In genomic region chr20:44370639-44371218, GRCh38 we compare ENCODE assay signal across 1 cellular context.
TF ChIP-seq lines count a peak whose summit lies in the region.

No MANE protein-coding gene starts in this region.

TF ChIP-seq in HepG2, 621 proteins besides CTCF, POLR2A, EP300 and RAD21 (continued from another document and continues in another):
- TF ChIP-seq AGO2 (optimal IDR thresholded peaks at IDR 0.05; ENCODE audit: low read depth, low read length) (peak; percentile 55), IKZF4 (CRISPR knock-in tag; IDR thresholded peaks at IDR 0.05; ENCODE audit: borderline replicate concordance, low read depth, not compliant biosample characterization) (peak; percentile 55), PTBP1 (IDR thresholded peaks at IDR 0.05; ENCODE audit: low read depth, low read length, poor library complexity, severe bottlenecking) (peak; percentile 59), ZNF367 (CRISPR knock-in tag; IDR thresholded peaks at IDR 0.05; ENCODE audit: borderline replicate concordance) (no peak), PCBP2 (optimal IDR thresholded peaks at IDR 0.05; ENCODE audit: low read depth, low read length, poor library complexity, severe bottlenecking) (no peak), MLXIP (CRISPR knock-in tag; IDR thresholded peaks at IDR 0.05; ENCODE audit: borderline replicate concordance) (no peak), SP4 (CRISPR knock-in tag; IDR thresholded peaks at IDR 0.05) (peak; percentile 67; the same call in 1 of the 2 replicates), ZNF567 (CRISPR knock-in tag; IDR thresholded peaks at IDR 0.05; ENCODE audit: borderline replicate concordance) (peak; percentile 63; the same call in 1 of the 2 replicates), ZKSCAN8 (CRISPR knock-in tag; IDR thresholded peaks at IDR 0.05; ENCODE audit: borderline replicate concordance) (peak; percentile 99), ZNF761 (CRISPR knock-in tag; conservative IDR thresholded peaks at IDR 0.05) (peak; percentile 90; the same call in 1 of the 2 replicates), TAF1 (CRISPR knock-in tag; IDR thresholded peaks at IDR 0.05) (no peak), ZNF589 (CRISPR knock-in tag; conservative IDR thresholded peaks at IDR 0.05) (no peak), ZNF616 (CRISPR knock-in tag; IDR thresholded peaks at IDR 0.05; ENCODE audit: low read depth) (no peak), ZNF331 (CRISPR knock-in tag; IDR thresholded peaks at IDR 0.05) (peak; percentile 97), ZNF550 (CRISPR knock-in tag; IDR thresholded peaks at IDR 0.05; ENCODE audit: borderline replicate concordance) (no peak), KDM2A (CRISPR knock-in tag; IDR thresholded peaks at IDR 0.05; ENCODE audit: borderline replicate concordance, low read depth) (peak; percentile 92), DNMT1 (CRISPR knock-in tag; IDR thresholded peaks at IDR 0.05) (no peak; the same call in 1 of the 2 replicates), FLYWCH1 (CRISPR knock-in tag; IDR thresholded peaks at IDR 0.05) (no peak), ZFP62 (CRISPR knock-in tag; IDR thresholded peaks at IDR 0.05) (no peak), ZNF512 (CRISPR knock-in tag; IDR thresholded peaks at IDR 0.05) (no peak), FOXK1 (CRISPR knock-in tag; IDR thresholded peaks at IDR 0.05; ENCODE audit: borderline replicate concordance, low read depth) (peak; percentile 68; the same call in 1 of the 2 replicates), HCFC1 (IDR thresholded peaks at IDR 0.05; ENCODE audit: low read depth, low read length) (0 out of 2 replicates have a peak, but pooled peaks have one; percentile 16), ZFP36L1 (CRISPR knock-in tag; IDR thresholded peaks at IDR 0.05) (no peak), ZSCAN12 (CRISPR knock-in tag; IDR thresholded peaks at IDR 0.05) (no peak), ZNF574 (CRISPR knock-in tag; IDR thresholded peaks at IDR 0.05) (peak; percentile 84), ZNF777 (CRISPR knock-in tag; IDR thresholded peaks at IDR 0.05) (no peak; the same call in 1 of the 2 replicates), MIXL1 (CRISPR knock-in tag; IDR thresholded peaks at IDR 0.05) (peak; percentile 66; the same call in 1 of the 2 replicates), ZNF362 (CRISPR knock-in tag; IDR thresholded peaks at IDR 0.05; ENCODE audit: borderline replicate concordance) (no peak)
- TF ChIP-seq, protein P1, sequence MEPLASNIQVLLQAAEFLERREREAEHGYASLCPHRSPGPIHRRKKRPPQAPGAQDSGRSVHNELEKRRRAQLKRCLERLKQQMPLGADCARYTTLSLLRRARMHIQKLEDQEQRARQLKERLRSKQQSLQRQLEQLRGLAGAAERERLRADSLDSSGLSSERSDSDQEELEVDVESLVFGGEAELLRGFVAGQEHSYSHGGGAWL (CRISPR knock-in tag; IDR thresholded peaks at IDR 0.05): peak; percentile 76
- TF ChIP-seq, protein P2, sequence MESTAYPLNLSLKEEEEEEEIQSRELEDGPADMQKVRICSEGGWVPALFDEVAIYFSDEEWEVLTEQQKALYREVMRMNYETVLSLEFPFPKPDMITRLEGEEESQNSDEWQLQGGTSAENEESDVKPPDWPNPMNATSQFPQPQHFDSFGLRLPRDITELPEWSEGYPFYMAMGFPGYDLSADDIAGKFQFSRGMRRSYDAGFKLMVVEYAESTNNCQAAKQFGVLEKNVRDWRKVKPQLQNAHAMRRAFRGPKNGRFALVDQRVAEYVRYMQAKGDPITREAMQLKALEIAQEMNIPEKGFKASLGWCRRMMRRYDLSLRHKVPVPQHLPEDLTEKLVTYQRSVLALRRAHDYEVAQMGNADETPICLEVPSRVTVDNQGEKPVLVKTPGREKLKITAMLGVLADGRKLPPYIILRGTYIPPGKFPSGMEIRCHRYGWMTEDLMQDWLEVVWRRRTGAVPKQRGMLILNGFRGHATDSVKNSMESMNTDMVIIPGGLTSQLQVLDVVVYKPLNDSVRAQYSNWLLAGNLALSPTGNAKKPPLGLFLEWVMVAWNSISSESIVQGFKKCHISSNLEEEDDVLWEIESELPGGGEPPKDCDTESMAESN (CRISPR knock-in tag; conservative IDR thresholded peaks at IDR 0.05): peak; percentile 42; the same call in 1 of the 2 replicates
- TF ChIP-seq, protein P3, sequence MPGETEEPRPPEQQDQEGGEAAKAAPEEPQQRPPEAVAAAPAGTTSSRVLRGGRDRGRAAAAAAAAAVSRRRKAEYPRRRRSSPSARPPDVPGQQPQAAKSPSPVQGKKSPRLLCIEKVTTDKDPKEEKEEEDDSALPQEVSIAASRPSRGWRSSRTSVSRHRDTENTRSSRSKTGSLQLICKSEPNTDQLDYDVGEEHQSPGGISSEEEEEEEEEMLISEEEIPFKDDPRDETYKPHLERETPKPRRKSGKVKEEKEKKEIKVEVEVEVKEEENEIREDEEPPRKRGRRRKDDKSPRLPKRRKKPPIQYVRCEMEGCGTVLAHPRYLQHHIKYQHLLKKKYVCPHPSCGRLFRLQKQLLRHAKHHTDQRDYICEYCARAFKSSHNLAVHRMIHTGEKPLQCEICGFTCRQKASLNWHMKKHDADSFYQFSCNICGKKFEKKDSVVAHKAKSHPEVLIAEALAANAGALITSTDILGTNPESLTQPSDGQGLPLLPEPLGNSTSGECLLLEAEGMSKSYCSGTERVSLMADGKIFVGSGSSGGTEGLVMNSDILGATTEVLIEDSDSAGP (CRISPR knock-in tag; IDR thresholded peaks at IDR 0.05; ENCODE audit: borderline replicate concordance): peak; percentile 85
- TF ChIP-seq, protein P4, sequence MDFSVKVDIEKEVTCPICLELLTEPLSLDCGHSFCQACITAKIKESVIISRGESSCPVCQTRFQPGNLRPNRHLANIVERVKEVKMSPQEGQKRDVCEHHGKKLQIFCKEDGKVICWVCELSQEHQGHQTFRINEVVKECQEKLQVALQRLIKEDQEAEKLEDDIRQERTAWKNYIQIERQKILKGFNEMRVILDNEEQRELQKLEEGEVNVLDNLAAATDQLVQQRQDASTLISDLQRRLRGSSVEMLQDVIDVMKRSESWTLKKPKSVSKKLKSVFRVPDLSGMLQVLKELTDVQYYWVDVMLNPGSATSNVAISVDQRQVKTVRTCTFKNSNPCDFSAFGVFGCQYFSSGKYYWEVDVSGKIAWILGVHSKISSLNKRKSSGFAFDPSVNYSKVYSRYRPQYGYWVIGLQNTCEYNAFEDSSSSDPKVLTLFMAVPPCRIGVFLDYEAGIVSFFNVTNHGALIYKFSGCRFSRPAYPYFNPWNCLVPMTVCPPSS (IDR thresholded peaks at IDR 0.05): no peak
- TF ChIP-seq, protein P5, sequence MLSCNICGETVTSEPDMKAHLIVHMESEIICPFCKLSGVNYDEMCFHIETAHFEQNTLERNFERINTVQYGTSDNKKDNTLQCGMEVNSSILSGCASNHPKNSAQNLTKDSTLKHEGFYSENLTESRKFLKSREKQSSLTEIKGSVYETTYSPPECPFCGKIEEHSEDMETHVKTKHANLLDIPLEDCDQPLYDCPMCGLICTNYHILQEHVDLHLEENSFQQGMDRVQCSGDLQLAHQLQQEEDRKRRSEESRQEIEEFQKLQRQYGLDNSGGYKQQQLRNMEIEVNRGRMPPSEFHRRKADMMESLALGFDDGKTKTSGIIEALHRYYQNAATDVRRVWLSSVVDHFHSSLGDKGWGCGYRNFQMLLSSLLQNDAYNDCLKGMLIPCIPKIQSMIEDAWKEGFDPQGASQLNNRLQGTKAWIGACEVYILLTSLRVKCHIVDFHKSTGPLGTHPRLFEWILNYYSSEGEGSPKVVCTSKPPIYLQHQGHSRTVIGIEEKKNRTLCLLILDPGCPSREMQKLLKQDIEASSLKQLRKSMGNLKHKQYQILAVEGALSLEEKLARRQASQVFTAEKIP (CRISPR knock-in tag; IDR thresholded peaks at IDR 0.05; ENCODE audit: borderline replicate concordance): no peak
- TF ChIP-seq, protein P6, sequence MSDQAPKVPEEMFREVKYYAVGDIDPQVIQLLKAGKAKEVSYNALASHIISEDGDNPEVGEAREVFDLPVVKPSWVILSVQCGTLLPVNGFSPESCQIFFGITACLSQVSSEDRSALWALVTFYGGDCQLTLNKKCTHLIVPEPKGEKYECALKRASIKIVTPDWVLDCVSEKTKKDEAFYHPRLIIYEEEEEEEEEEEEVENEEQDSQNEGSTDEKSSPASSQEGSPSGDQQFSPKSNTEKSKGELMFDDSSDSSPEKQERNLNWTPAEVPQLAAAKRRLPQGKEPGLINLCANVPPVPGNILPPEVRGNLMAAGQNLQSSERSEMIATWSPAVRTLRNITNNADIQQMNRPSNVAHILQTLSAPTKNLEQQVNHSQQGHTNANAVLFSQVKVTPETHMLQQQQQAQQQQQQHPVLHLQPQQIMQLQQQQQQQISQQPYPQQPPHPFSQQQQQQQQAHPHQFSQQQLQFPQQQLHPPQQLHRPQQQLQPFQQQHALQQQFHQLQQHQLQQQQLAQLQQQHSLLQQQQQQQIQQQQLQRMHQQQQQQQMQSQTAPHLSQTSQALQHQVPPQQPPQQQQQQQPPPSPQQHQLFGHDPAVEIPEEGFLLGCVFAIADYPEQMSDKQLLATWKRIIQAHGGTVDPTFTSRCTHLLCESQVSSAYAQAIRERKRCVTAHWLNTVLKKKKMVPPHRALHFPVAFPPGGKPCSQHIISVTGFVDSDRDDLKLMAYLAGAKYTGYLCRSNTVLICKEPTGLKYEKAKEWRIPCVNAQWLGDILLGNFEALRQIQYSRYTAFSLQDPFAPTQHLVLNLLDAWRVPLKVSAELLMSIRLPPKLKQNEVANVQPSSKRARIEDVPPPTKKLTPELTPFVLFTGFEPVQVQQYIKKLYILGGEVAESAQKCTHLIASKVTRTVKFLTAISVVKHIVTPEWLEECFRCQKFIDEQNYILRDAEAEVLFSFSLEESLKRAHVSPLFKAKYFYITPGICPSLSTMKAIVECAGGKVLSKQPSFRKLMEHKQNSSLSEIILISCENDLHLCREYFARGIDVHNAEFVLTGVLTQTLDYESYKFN (CRISPR knock-in tag; conservative IDR thresholded peaks at IDR 0.05): peak; percentile 70
- TF ChIP-seq, protein P7, sequence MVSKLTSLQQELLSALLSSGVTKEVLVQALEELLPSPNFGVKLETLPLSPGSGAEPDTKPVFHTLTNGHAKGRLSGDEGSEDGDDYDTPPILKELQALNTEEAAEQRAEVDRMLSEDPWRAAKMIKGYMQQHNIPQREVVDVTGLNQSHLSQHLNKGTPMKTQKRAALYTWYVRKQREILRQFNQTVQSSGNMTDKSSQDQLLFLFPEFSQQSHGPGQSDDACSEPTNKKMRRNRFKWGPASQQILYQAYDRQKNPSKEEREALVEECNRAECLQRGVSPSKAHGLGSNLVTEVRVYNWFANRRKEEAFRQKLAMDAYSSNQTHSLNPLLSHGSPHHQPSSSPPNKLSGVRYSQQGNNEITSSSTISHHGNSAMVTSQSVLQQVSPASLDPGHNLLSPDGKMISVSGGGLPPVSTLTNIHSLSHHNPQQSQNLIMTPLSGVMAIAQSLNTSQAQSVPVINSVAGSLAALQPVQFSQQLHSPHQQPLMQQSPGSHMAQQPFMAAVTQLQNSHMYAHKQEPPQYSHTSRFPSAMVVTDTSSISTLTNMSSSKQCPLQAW (CRISPR knock-in tag; IDR thresholded peaks at IDR 0.05): peak; percentile 94
